ENCODE assay signal across 8 cellular contexts in the genomic region with DNA sequence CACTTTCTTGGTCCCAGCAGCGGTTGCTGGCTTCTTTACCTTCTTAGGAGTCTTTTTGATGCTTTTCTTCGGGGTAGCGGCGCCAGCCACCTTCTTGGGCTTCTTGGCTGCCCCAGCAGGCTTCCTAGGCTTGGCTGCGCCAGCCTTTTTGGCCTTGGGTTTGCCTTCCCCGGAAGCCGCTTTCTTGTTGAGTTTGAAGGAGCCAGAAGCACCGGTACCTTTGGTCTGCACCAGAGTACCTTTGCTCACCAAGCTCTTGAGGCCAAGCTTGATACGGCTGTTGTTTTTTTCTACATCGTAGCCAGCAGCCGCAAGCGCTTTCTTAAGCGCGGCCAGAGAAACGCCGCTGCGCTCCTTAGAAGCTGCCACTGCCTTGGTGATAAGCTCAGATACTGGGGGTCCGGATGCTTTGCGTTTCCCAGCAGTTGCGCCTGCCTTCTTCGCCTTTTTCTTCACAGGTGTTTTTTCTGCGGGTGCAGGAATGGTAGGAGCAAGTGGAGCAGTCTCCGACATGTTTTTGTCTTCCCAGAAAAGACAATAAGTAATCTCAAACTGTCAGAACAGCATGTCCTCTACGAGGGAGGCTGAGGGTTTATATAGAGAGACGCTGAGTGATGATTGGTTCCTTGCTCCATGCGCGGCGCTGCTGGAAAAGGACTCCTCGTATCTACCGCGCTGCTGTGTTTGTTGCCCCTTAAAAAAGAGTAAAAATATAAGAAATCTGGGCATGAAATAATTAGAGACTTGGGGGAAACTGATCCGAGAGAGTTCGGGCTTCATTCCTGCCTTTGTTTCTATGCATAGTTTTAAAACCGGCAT.
A peak's percentile ranks its signal among the peaks of the same experiment; 100 is the strongest.
DNase-seq lines count a peak whose midpoint lies in the region; ATAC-seq lines count a peak whose summit lies in the region.

No MANE protein-coding gene starts in this region.

- H3K36me3 Mint-ChIP-seq in activated CD4-positive, alpha-beta T cell treated with anti-CD3 and anti-CD28 coated beads, Interleukin-2, amount 10 ng/mL, durations not matched to agents 7 days and 5 days (ENCODE audit: low read depth) = peaks cover 5% of the 10 kb centered on the region

- no peaks in the 10 kb centered on the region for H3K27me3 Mint-ChIP-seq in activated CD4-positive, alpha-beta T cell treated with anti-CD3 and anti-CD28 coated beads, Interleukin-2, amount 10 ng/mL, durations not matched to agents 7 days and 5 days

- H3K9me3 Mint-ChIP-seq in activated CD4-positive, alpha-beta T cell treated with anti-CD3 and anti-CD28 coated beads, Interleukin-2, amount 10 ng/mL, durations not matched to agents 7 days and 5 days = no peaks in the 10 kb centered on the region

- no peaks in the 10 kb centered on the region for H3K4me1 ChIP-seq in effector memory CD4-positive, alpha-beta T cell (ENCODE audit: control insufficient read depth, insufficient read depth, low read length, poor library complexity, severe bottlenecking)

- H3K4me1 Mint-ChIP-seq in activated CD4-positive, alpha-beta T cell treated with anti-CD3 and anti-CD28 coated beads, Interleukin-2, amount 10 ng/mL, durations not matched to agents 7 days and 5 days = peaks cover 54% of the 10 kb centered on the region

- no peaks in the 10 kb centered on the region for H3K27me3 ChIP-seq in effector memory CD4-positive, alpha-beta T cell (replicated peaks; ENCODE audit: control insufficient read depth, insufficient read depth, low read length, poor library complexity, severe bottlenecking)

- peak; percentile 43 for ATAC-seq in HG02852 (IDR thresholded peaks at IDR 0.05; ENCODE audit: unreplicated experiment)

- peak overlapping the region; percentile 66 for H3K4me3 ChIP-seq in effector memory CD4-positive, alpha-beta T cell (ENCODE audit: insufficient read depth, low read depth, low read length, poor library complexity, severe bottlenecking)

- H3K27ac ChIP-seq in effector memory CD4-positive, alpha-beta T cell (ENCODE audit: insufficient read depth, low read length, poor library complexity, severe bottlenecking) = peak overlapping the region; percentile 80

- peak overlapping the region; percentile 100 for H3K27ac Mint-ChIP-seq in activated CD4-positive, alpha-beta T cell treated with anti-CD3 and anti-CD28 coated beads, Interleukin-2, amount 10 ng/mL, durations not matched to agents 7 days and 5 days

- no peaks in the 10 kb centered on the region for H3K9me3 ChIP-seq in effector memory CD4-positive, alpha-beta T cell (ENCODE audit: control insufficient read depth, low read length)

- CTCF ChIA-PET in activated CD4-positive, alpha-beta T cell treated with anti-CD3 and anti-CD28 coated beads, Interleukin-2, amount 10 ng/mL, durations not matched to agents 7 days and 5 days (lab: Charles Lee) = interaction anchor here (0.7 to 3.9 kb wide), 8 partner anchors 9 to 51 kb away, joined by 3 to 28 read pairs (median 6); a partner anchor contains a TSS

- peak; percentile 66 for DNase-seq in activated gamma-delta T cell treated with Interleukin-2 at 50 U/mL for 16 hours
- no peak for DNase-seq in activated gamma-delta T cell (lab: John Stamatoyannopoulos, UW)
- DNase-seq in NCI-H2227 treated with DMSO at 0.1 percent for 48 hours (lab: John Stamatoyannopoulos, UW) = peak; percentile 88
- DNase-seq in activated CD4-positive, alpha-beta T cell treated with anti-CD3 and anti-CD28 coated beads, Interleukin-2, amount 10 ng/mL, durations not matched to agents 7 days and 5 days = peak; percentile 86
- DNase-seq in effector memory CD4-positive, alpha-beta T cell = peak in 2 of 3 donors; percentile 39 to 60
- DNase-seq in midbrain (lab: John Stamatoyannopoulos, UW) = peak; percentile 27
- DNase-seq in stimulated activated naive CD4-positive, alpha-beta T cell treated with Interleukin-2 at 50 U/mL for 16 hours (lab: John Stamatoyannopoulos, UW) = peak; percentile 48

- peak overlapping the region; percentile 85 for H3K4me3 Mint-ChIP-seq in activated CD4-positive, alpha-beta T cell treated with anti-CD3 and anti-CD28 coated beads, Interleukin-2, amount 10 ng/mL, durations not matched to agents 7 days and 5 days

- no peaks in the 10 kb centered on the region for H3K36me3 ChIP-seq in effector memory CD4-positive, alpha-beta T cell (ENCODE audit: control insufficient read depth, insufficient read depth, low read length)

- POLR2A ChIA-PET in activated CD4-positive, alpha-beta T cell treated with anti-CD3 and anti-CD28 coated beads, Interleukin-2, amount 10 ng/mL, durations not matched to agents 7 days and 5 days (lab: Charles Lee) = interaction anchor here (0.5 to 6.5 kb wide), 35 partner anchors 8 to 1658 kb away, joined by 3 to 142 read pairs (median 5); a partner anchor contains a TSS
